Comparison of ENCODE assay signal across 8 cellular contexts in the genomic region with DNA sequence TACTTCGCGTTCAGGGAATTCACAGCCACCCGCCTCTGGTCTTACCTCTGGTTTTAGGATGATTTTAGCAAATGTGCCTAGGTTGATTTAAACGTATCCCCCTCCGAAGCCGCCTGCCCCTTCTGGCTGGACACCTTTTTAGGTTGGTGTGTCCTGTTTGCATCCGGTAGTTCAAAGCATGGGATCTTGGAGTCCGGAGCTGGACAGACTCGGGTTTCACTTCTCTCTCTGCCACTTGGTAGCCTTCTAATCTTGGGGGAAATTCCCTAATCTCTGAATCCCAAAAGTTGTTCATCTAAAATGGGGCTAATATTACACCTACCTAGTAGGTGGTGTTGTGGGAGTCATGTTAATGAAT. TPM values are rescaled to one million over a fixed set of nuclear protein-coding genes. Genes with fewer than 3 reads are reported as not detected.
DNase-seq lines count a peak whose midpoint lies in the region; ATAC-seq and TF ChIP-seq lines count a peak whose summit lies in the region.

No MANE protein-coding gene starts in this region.

- peak; percentile 12 for ATAC-seq in HG03565 (IDR thresholded peaks at IDR 0.05; ENCODE audit: unreplicated experiment)
- ATAC-seq in naive thymus-derived CD4-positive, alpha-beta T cell: no peak

- no peak for TF ChIP-seq CTCF in breast epithelium (IDR thresholded peaks at IDR 0.05)

- no peaks in the 10 kb centered on the region for H3K27me3 ChIP-seq in breast epithelium
- no peaks in the 10 kb centered on the region for H3K27me3 ChIP-seq in naive thymus-derived CD4-positive, alpha-beta T cell (ENCODE audit: control insufficient read depth in 2 of 2, insufficient read depth in 2 of 2, low read length in 2 of 2)

- H3K9me3 Mint-ChIP-seq in activated naive CD4-positive, alpha-beta T cell treated with anti-CD3 and anti-CD28 coated beads, Interleukin-2, amount 50 U/mL, for 24 hours: no peaks in the 10 kb centered on the region
- H3K9me3 Mint-ChIP-seq in naive thymus-derived CD4-positive, alpha-beta T cell: peaks cover 0 to 4% (median 0%) of the 10 kb centered on the region in 11 donors

- peaks cover 36% of the 10 kb centered on the region for H3K4me1 Mint-ChIP-seq in activated naive CD4-positive, alpha-beta T cell treated with anti-CD3 and anti-CD28 coated beads, Interleukin-2, amount 50 U/mL, for 24 hours
- peaks cover 20 to 41% (median 26%) of the 10 kb centered on the region in 7 donors for H3K4me1 Mint-ChIP-seq in naive thymus-derived CD4-positive, alpha-beta T cell

- H3K27ac ChIP-seq in breast epithelium: no peak overlapping the region
- H3K27ac ChIP-seq in naive thymus-derived CD4-positive, alpha-beta T cell (ENCODE audit: low read depth, low read length): peak overlapping the region; percentile 65

- no peak for DNase-seq in activated naive CD4-positive, alpha-beta T cell treated with anti-CD3 and anti-CD28 coated beads, Interleukin-2, amount 50 U/mL, for 16 hours
- no peak for DNase-seq in breast epithelium (ENCODE audit: low spot score in 2 of 2)
- no peak for DNase-seq in naive thymus-derived CD4-positive, alpha-beta T cell
- DNase-seq in NCI-H69 (lab: John Stamatoyannopoulos, UW): no peak
- DNase-seq in NCI-H524 treated with DMSO at 0.1 percent for 48 hours (lab: John Stamatoyannopoulos, UW): no peak
- DNase-seq in NCI-H1930 (lab: John Stamatoyannopoulos, UW): no peak

- peak overlapping the region; percentile 92 for H3K27ac Mint-ChIP-seq in activated naive CD4-positive, alpha-beta T cell treated with anti-CD3 and anti-CD28 coated beads, Interleukin-2, amount 50 U/mL, for 24 hours
- H3K27ac Mint-ChIP-seq in naive thymus-derived CD4-positive, alpha-beta T cell: peak overlapping the region; percentile 41 to 96 (median 83)

- H3K4me3 Mint-ChIP-seq in activated naive CD4-positive, alpha-beta T cell treated with anti-CD3 and anti-CD28 coated beads, Interleukin-2, amount 50 U/mL, for 24 hours: peak overlapping the region; percentile 97
- peak overlapping the region; percentile 86 to 98 (median 94) for H3K4me3 Mint-ChIP-seq in naive thymus-derived CD4-positive, alpha-beta T cell

- peaks cover 16% of the 10 kb centered on the region for H3K36me3 Mint-ChIP-seq in activated naive CD4-positive, alpha-beta T cell treated with anti-CD3 and anti-CD28 coated beads, Interleukin-2, amount 50 U/mL, for 24 hours
- H3K36me3 Mint-ChIP-seq in naive thymus-derived CD4-positive, alpha-beta T cell: peaks cover 0 to 32% (median 8%) of the 10 kb centered on the region in 5 donors

- peak overlapping the region; percentile 60 to 81 (median 71) for H3K4me3 ChIP-seq in breast epithelium
- H3K4me3 ChIP-seq in naive thymus-derived CD4-positive, alpha-beta T cell (ENCODE audit: low read length): peak overlapping the region; percentile 79

- no peaks in the 10 kb centered on the region for H3K9me3 ChIP-seq in breast epithelium
- H3K9me3 ChIP-seq in naive thymus-derived CD4-positive, alpha-beta T cell (ENCODE audit: control insufficient read depth in 2 of 3, low read length in 3 of 3): no peaks in the 10 kb centered on the region

- no peaks in the 10 kb centered on the region for H3K27me3 Mint-ChIP-seq in activated naive CD4-positive, alpha-beta T cell treated with anti-CD3 and anti-CD28 coated beads, Interleukin-2, amount 50 U/mL, for 24 hours
- H3K27me3 Mint-ChIP-seq in naive thymus-derived CD4-positive, alpha-beta T cell: peaks cover 0 to 3% (median 0%) of the 10 kb centered on the region in 5 donors

- POLR2A ChIA-PET in naive thymus-derived CD4-positive, alpha-beta T cell (lab: Charles Lee): interaction anchor here (1.2 to 1.3 kb wide), 2 partner anchors 90 to 340 kb away, joined by 3 to 4 read pairs; partner anchors contain the start of gene POLG

- CTCF ChIA-PET in naive thymus-derived CD4-positive, alpha-beta T cell (lab: Charles Lee): interaction anchor here (0.6 to 1.6 kb wide), 2 partner anchors 13 to 37 kb away, joined by 3 to 4 read pairs; no protein-coding TSS in a partner anchor

- TF ChIP-seq POLR2A in breast epithelium (IDR thresholded peaks at IDR 0.05): no peak

- intact Hi-C loops in breast epithelium (cut with DNase I; ENCODE audit: low total_unique reads): no loop called here
- intact Hi-C loops in naive thymus-derived CD4-positive, alpha-beta T cell (cut with micrococcal nuclease): loop anchor here (1.0 to 5.0 kb wide), 5 partner anchors 90 to 697 kb away; partner anchors contain the start of genes AEN (in 2 of the 2), DET1 (in 1 of the 2), HAPLN3 (in 1 of the 2) and POLG (in 1 of the 2)

- no peaks in the 10 kb centered on the region for H3K36me3 ChIP-seq in breast epithelium
- H3K36me3 ChIP-seq in naive thymus-derived CD4-positive, alpha-beta T cell (ENCODE audit: control insufficient read depth in 2 of 3, insufficient read depth in 3 of 3, low read length in 3 of 3): no peaks in the 10 kb centered on the region

- H3K4me1 ChIP-seq in breast epithelium: peaks cover 0 to 5% of the 10 kb centered on the region in 2 donors
- peaks cover 6 to 13% of the 10 kb centered on the region in 2 donors for H3K4me1 ChIP-seq in naive thymus-derived CD4-positive, alpha-beta T cell (ENCODE audit: control insufficient read depth in 2 of 2, insufficient read depth in 2 of 2, low read length in 2 of 2)

RNA-seq across cellular contexts. Expression of gene FANCI, which starts 0.7 kb away (rescaled TPM):
- total RNA-seq in breast epithelium: 1 to 10 TPM; 7.6 to 9.9 (median 7.9) TPM
- 100 to 1,000 TPM in 1 of 5 experiments, 10 to 100 TPM in 1, 1 to 10 TPM in 3; 8.0 to 132 (median 9.7) TPM for total RNA-seq in naive thymus-derived CD4-positive, alpha-beta T cell
- polyA plus RNA-seq in naive thymus-derived CD4-positive, alpha-beta T cell: 1 to 10 TPM; 4.4 to 4.7 TPM

RNA-seq across cellular contexts. Expression of gene RLBP1, which starts 23.1 kb away (rescaled TPM):
- not detected for total RNA-seq in breast epithelium
- total RNA-seq in naive thymus-derived CD4-positive, alpha-beta T cell: not detected
- polyA plus RNA-seq in naive thymus-derived CD4-positive, alpha-beta T cell: not detected
